Comparison of ENCODE assay signal across 26 cellular contexts in the genomic region with DNA sequence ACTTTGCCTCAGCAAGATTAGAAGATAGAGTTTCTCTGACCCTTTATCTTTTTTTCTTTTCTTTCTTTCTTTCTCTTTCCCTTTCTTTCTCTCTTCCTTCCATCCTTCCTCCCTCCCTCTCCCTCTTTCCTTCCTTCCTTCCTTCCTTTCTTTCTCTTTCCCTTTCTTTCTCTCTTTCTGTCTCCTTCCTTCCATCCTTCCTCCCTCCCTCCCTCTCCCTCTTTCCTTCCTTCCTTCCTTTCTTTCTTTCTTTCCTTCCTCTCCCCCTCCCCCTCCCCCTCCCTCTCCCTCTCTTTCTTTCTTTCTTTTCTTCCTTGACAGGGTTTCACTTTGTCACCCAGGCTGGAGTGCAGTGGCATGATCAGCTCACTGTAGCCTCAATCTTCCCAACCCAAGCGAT.
"Had no signal": no experiment of that assay in that cellular context is flagged by ENCODE, and none has a peak within 500 bp of the region (broad histone marks: within the 10 kb centered on the region; RNA-seq: fewer than 3 reads in every experiment).

No MANE protein-coding gene starts in this region.

- H3K27ac ChIP-seq: coronary artery, dorsolateral prefrontal cortex, epithelial cell of prostate, esophagus squamous epithelium, gastrocnemius medialis, heart right ventricle, left lung, lower lobe of right lung had no signal

- H3K9me3 ChIP-seq: esophagus squamous epithelium, gastrocnemius medialis, heart right ventricle, left lung, lower lobe of right lung had no signal

- H3K9me3 Mint-ChIP-seq: naive thymus-derived CD8-positive, alpha-beta T cell had no signal

- H3K4me3 ChIP-seq: coronary artery, dorsolateral prefrontal cortex, esophagus squamous epithelium, gastrocnemius medialis, heart right ventricle, left lung, lower lobe of right lung had no signal

- FAIRE-seq: colon, islet of Langerhans, keratinocyte had no signal

- DNase-seq: dermis blood vessel endothelial cell; dorsolateral prefrontal cortex; effector CD4-positive, alpha-beta T cell; effector memory CD4-positive, alpha-beta T cell; erythroblast; esophagus squamous epithelium; foreskin fibroblast; foreskin melanocyte; gastrocnemius medialis; glutamatergic neuron; head of caudate nucleus; heart right ventricle; hippocampal formation; left cardiac atrium; left lung; left ventricle myocardium superior; lower lobe of right lung; mesendoderm; midbrain; naive thymus-derived CD8-positive, alpha-beta T cell had no signal

- H3K36me3 ChIP-seq: esophagus squamous epithelium, gastrocnemius medialis, heart right ventricle, left lung, lower lobe of right lung had no signal

- H3K36me3 Mint-ChIP-seq: naive thymus-derived CD8-positive, alpha-beta T cell had no signal

- ATAC-seq: esophagus mucosa; gastrocnemius medialis; heart right ventricle; left cardiac atrium; left lung; left ventricle myocardium superior; lower lobe of right lung; naive thymus-derived CD8-positive, alpha-beta T cell had no signal

- H3K27ac Mint-ChIP-seq: naive thymus-derived CD8-positive, alpha-beta T cell had no signal

- H3K27me3 ChIP-seq: gastrocnemius medialis had no signal

- H3K4me1 ChIP-seq: esophagus squamous epithelium, gastrocnemius medialis, heart right ventricle, left lung, lower lobe of right lung had no signal

- H3K4me3 Mint-ChIP-seq: naive thymus-derived CD8-positive, alpha-beta T cell had no signal
